ENCODE assay signal across 19 cellular contexts in the genomic region with DNA sequence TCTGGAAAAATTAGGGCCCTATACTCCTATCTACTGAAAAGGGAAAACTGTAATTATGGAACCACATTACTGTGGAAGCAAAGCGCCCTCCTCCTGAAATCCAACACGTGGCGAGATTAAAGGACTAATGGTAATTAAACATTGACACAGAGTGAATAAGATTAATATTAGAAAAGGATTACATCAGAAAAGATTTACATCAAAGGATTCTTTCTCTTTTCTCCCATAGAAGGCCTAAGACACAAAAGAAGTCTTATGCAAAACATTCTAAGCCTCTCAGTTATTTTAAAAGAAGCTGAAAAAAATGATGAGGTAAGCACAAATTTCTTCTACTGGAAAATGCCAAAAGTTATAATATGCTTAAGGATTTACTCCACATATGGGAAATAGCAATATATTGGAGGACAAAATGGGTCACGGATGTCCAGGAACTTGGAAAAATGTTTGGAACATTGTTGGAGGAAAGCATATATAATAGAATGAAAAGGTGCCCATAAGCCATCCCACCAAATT.
A peak's percentile ranks its signal among the peaks of the same experiment; 100 is the strongest.
DNase-seq lines count a peak whose midpoint lies in the region; ATAC-seq, FAIRE-seq and TF ChIP-seq lines count a peak whose summit lies in the region.
"Had no signal": no experiment of that assay in that cellular context is flagged by ENCODE, and none has a peak within 500 bp of the region (broad histone marks: within the 10 kb centered on the region; RNA-seq: fewer than 3 reads in every experiment).

No MANE protein-coding gene starts in this region.

- H3K56ac ChIP-seq in IMR-90 (ENCODE audit: extremely low read depth, insufficient read depth, low read length) = no peak overlapping the region

- no peak overlapping the region for H2AK9ac ChIP-seq in IMR-90 (replicated peaks; ENCODE audit: low read depth, low read length, poor library complexity)

- no peak overlapping the region for H2BK120ac ChIP-seq in IMR-90 (ENCODE audit: low read depth, low read length)

- no peaks in the 10 kb centered on the region for H3K9me1 ChIP-seq in IMR-90 (ENCODE audit: insufficient read depth, low read length)
- H3K9me1 ChIP-seq in K562 (ENCODE audit: control insufficient read depth, insufficient read depth, low read length) = no peaks in the 10 kb centered on the region

- BruUV-seq in IMR-90 (replicated peaks; lab: Mats Ljungman, UMichigan) = no TSS peak
- no TSS peak for BruUV-seq in K562 (replicated peaks; lab: Mats Ljungman, UMichigan)

- H3K36me3 ChIP-seq in IMR-90 (ENCODE audit: control insufficient read depth, insufficient read depth, low read length) = no peaks in the 10 kb centered on the region
- no peaks in the 10 kb centered on the region for H3K36me3 ChIP-seq in K562 (ENCODE audit: control insufficient read depth, insufficient read depth, low read length)
- no peaks in the 10 kb centered on the region for H3K36me3 ChIP-seq in osteoblast (ENCODE audit: insufficient read depth, low read length)
- no peaks in the 10 kb centered on the region for H3K36me3 ChIP-seq in GM23338 (ENCODE audit: insufficient read depth)
- H3K36me3 ChIP-seq: BLaER1 had no signal

- no peaks in the 10 kb centered on the region for H3K27me3 Mint-ChIP-seq in GM23338 (ENCODE audit: insufficient read depth, low read depth, poor library complexity)
- H3K27me3 Mint-ChIP-seq: B cell; CD4-positive, CD25-positive, alpha-beta regulatory T cell had no signal

- intact Hi-C loops in IMR-90 (cut with micrococcal nuclease) (no loop called here), K562 (cut with micrococcal nuclease) (no loop called here)

- H3K9ac ChIP-seq in IMR-90 (ENCODE audit: low read depth, low read length) (no peak overlapping the region), K562 (ENCODE audit: insufficient read depth in 1 of 2, low read depth in 2 of 2, low read length in 2 of 2) (no peak overlapping the region)
- H3K9ac ChIP-seq: BLaER1 had no signal

- H2BK20ac ChIP-seq in IMR-90 (ENCODE audit: low read depth, low read length) = no peak overlapping the region

- no peak for TF ChIP-seq RAD21 in IMR-90 (IDR thresholded peaks at IDR 0.05; ENCODE audit: low read length)
- TF ChIP-seq RAD21 in K562 (CRISPR knock-in tag; conservative IDR thresholded peaks at IDR 0.05 in 1 of 2, IDR thresholded peaks at IDR 0.05 in 1 of 2) = no peak

- H3K14ac ChIP-seq in IMR-90 (replicated peaks; ENCODE audit: low read depth, low read length) = no peak overlapping the region

- H3K9me3 ChIP-seq in IMR-90 (ENCODE audit: control insufficient read depth, insufficient read depth, low read length) (no peaks in the 10 kb centered on the region), K562 (replicated peaks; ENCODE audit: control insufficient read depth, insufficient read depth, low read depth, low read length) (no peaks in the 10 kb centered on the region), osteoblast (ENCODE audit: low read depth, low read length) (no peaks in the 10 kb centered on the region)
- H3K9me3 ChIP-seq: BLaER1, Caco-2 had no signal

- H3K27me3 ChIP-seq in IMR-90 (ENCODE audit: control insufficient read depth, insufficient read depth, low read length) = peaks cover 3% of the 10 kb centered on the region
- H3K27me3 ChIP-seq in K562 (ENCODE audit: control insufficient read depth in 2 of 2, insufficient read depth in 2 of 2, low read length in 2 of 2) = no peaks in the 10 kb centered on the region
- H3K27me3 ChIP-seq in osteoblast (ENCODE audit: insufficient read depth, low read length) = no peaks in the 10 kb centered on the region
- H3K27me3 ChIP-seq in GM23338 (ENCODE audit: insufficient read depth) = no peaks in the 10 kb centered on the region
- H3K27me3 ChIP-seq: BLaER1 had no signal

- H3F3A ChIP-seq in GM23338 (replicated peaks; ENCODE audit: low read depth) = no peaks in the 10 kb centered on the region

- no peak overlapping the region for H2AK5ac ChIP-seq in IMR-90 (ENCODE audit: low read depth, low read length)

- in situ Hi-C loops in IMR-90 (cut with MboI; ENCODE audit: low sequenced_read_pairs) = no loop called here
- in situ Hi-C loops in K562 (cut with MboI) = no loop called here

- no peak for TF ChIP-seq EP300 in K562 (IDR thresholded peaks at IDR 0.05; ENCODE audit: low read length)

- H3K27ac ChIP-seq in IMR-90 (ENCODE audit: insufficient read depth, low read length) (no peak overlapping the region), K562 (ENCODE audit: extremely low read depth, low read depth, low read length) (no peak overlapping the region), osteoblast (ENCODE audit: low read depth, low read length) (no peak overlapping the region), GM23338 (ENCODE audit: low read depth) (no peak overlapping the region), coronary artery (no peak overlapping the region)
- H3K27ac ChIP-seq: BLaER1, C4-2B had no signal

- no peak overlapping the region for H3K4me3 ChIP-seq in IMR-90 (ENCODE audit: insufficient read depth, low read depth, low read length)
- H3K4me3 ChIP-seq in K562 = no peak overlapping the region
- H3K4me3 ChIP-seq in osteoblast (ENCODE audit: insufficient read depth, low read length) = no peak overlapping the region
- no peak overlapping the region for H3K4me3 ChIP-seq in GM23338
- no peak overlapping the region for H3K4me3 ChIP-seq in coronary artery
- H3K4me3 ChIP-seq: BLaER1, GM12878 had no signal

- no peak overlapping the region for H3K4me3 Mint-ChIP-seq in GM23338
- H3K4me3 Mint-ChIP-seq: B cell; CD4-positive, CD25-positive, alpha-beta regulatory T cell; CD8-positive, alpha-beta T cell had no signal

- no peak overlapping the region for H2BK5ac ChIP-seq in IMR-90 (ENCODE audit: low read depth, low read length, poor library complexity, severe bottlenecking)

- POLR2A ChIA-PET in IMR-90 (lab: Charles Lee; ENCODE audit: unreplicated experiment) (no interaction called here), K562 (lab: Yijun Ruan, JAX) (no interaction called here)

- FAIRE-seq in H54 (lab: Jason Lieb, UNC) (peak; percentile 23), K562 (lab: Jason Lieb, UNC) (no peak)
- FAIRE-seq: GM12878 had no signal

- H3K9me3 Mint-ChIP-seq in GM23338 = no peaks in the 10 kb centered on the region
- H3K9me3 Mint-ChIP-seq: CD8-positive, alpha-beta T cell had no signal

- dilution Hi-C loops in IMR-90 (cut with HindIII; ENCODE audit: low sequenced_read_pairs, unreplicated experiment) = no loop called here

- H2AFZ ChIP-seq in IMR-90 (replicated peaks; ENCODE audit: low read length, poor library complexity) (no peak overlapping the region), K562 (ENCODE audit: low read depth, low read length) (no peak overlapping the region), osteoblast (ENCODE audit: low read length) (no peak overlapping the region), GM23338 (no peak overlapping the region)

- no peak for TF ChIP-seq POLR2A in H54 (IDR thresholded peaks at IDR 0.05; ENCODE audit: low read depth, low read length)
- TF ChIP-seq POLR2A in IMR-90 (IDR thresholded peaks at IDR 0.05; ENCODE audit: low read depth, low read length) = no peak
- no peak for TF ChIP-seq POLR2A in K562 (conservative IDR thresholded peaks at IDR 0.05)

- no peak for ATAC-seq in IMR-90 (ENCODE audit: low read depth)
- no peak for ATAC-seq in K562
- ATAC-seq in GM23338 = no peak
- ATAC-seq: CD8-positive, alpha-beta T cell; GM12878 had no signal

- TF ChIP-seq CTCF in IMR-90 (conservative IDR thresholded peaks at IDR 0.05; ENCODE audit: low read depth, low read length) = no peak
- TF ChIP-seq CTCF in K562 (IDR thresholded peaks at IDR 0.05 in 2 of 3, conservative IDR thresholded peaks at IDR 0.05 in 1 of 3; ENCODE audit: insufficient read depth in 2 of 3, low read depth in 1 of 3, low read length in 3 of 3) = no peak
- TF ChIP-seq CTCF in osteoblast (IDR thresholded peaks at IDR 0.05; ENCODE audit: extremely low read depth, low read depth, low read length) = no peak
- TF ChIP-seq CTCF in GM23338 (conservative IDR thresholded peaks at IDR 0.05; ENCODE audit: low read depth in 2 of 2) = no peak
- no peak for TF ChIP-seq CTCF in coronary artery (IDR thresholded peaks at IDR 0.05)

- peaks cover 3% of the 10 kb centered on the region; the same call in 1 of the 3 replicates for H3K4me1 Mint-ChIP-seq in GM23338
- H3K4me1 Mint-ChIP-seq: B cell; CD4-positive, CD25-positive, alpha-beta regulatory T cell had no signal

- no CpG with 5 or more reads among the region's 4 CpGs for WGBS in IMR-90 (ENCODE audit: extremely low coverage in 2 of 2, insufficient read length in 1 of 2), 2 experiments
- 0% methylated on average over 4 of the region's 4 CpGs for WGBS in K562 (ENCODE audit: insufficient coverage, low coverage, missing lambda C conversion rate)

- no peak overlapping the region for H3K4me2 ChIP-seq in IMR-90 (ENCODE audit: low read depth, low read length)
- no peak overlapping the region for H3K4me2 ChIP-seq in K562 (ENCODE audit: insufficient read depth, low read length)
- no peak overlapping the region for H3K4me2 ChIP-seq in osteoblast (ENCODE audit: insufficient read depth, low read length)
- no peak overlapping the region for H3K4me2 ChIP-seq in GM23338
- H3K4me2 ChIP-seq: BLaER1 had no signal

- no peaks in the 10 kb centered on the region for H3K4me1 ChIP-seq in IMR-90 (ENCODE audit: control insufficient read depth, insufficient read depth, low read length)
- no peaks in the 10 kb centered on the region for H3K4me1 ChIP-seq in K562 (replicated peaks in 1 of 2; ENCODE audit: control insufficient read depth in 2 of 2, insufficient read depth in 2 of 2, low read length in 2 of 2)
- H3K4me1 ChIP-seq in osteoblast (ENCODE audit: insufficient read depth, low read length) = no peaks in the 10 kb centered on the region
- no peaks in the 10 kb centered on the region for H3K4me1 ChIP-seq in GM23338 (ENCODE audit: insufficient read depth)
- H3K4me1 ChIP-seq: BLaER1, Caco-2 had no signal

- H3K4ac ChIP-seq in IMR-90 (ENCODE audit: low read depth, low read length) = no peak overlapping the region

- H4K91ac ChIP-seq in IMR-90 (ENCODE audit: insufficient read depth, low read depth, low read length) = no peak overlapping the region

- H3K18ac ChIP-seq in IMR-90 (ENCODE audit: low read depth, low read length) = no peak overlapping the region

- H3K23ac ChIP-seq in IMR-90 (ENCODE audit: low read depth, low read length) = no peak overlapping the region

- H4K8ac ChIP-seq in IMR-90 (ENCODE audit: low read depth in 2 of 2, low read length in 2 of 2) = no peak overlapping the region

- H3K36me3 Mint-ChIP-seq in GM23338 (ENCODE audit: low read depth) = no peaks in the 10 kb centered on the region
- H3K36me3 Mint-ChIP-seq: CD4-positive, CD25-positive, alpha-beta regulatory T cell; CD8-positive, alpha-beta T cell had no signal

- H2BK15ac ChIP-seq in IMR-90 (ENCODE audit: low read depth, low read length) = no peak overlapping the region

- CTCF ChIA-PET in IMR-90 (lab: Yijun Ruan, JAX) = no interaction called here
- CTCF ChIA-PET in K562 (lab: Yijun Ruan, JAX; ENCODE audit: low intra/inter-chr PET ratio) = no interaction called here

- no peaks in the 10 kb centered on the region for H3K79me2 ChIP-seq in K562 (ENCODE audit: control insufficient read depth, insufficient read depth, low read length)
- H3K79me2 ChIP-seq in osteoblast (ENCODE audit: insufficient read depth, low read length) = no peaks in the 10 kb centered on the region
- H3K79me2 ChIP-seq in GM23338 (replicated peaks; ENCODE audit: insufficient read depth) = no peaks in the 10 kb centered on the region

- no peak overlapping the region for H3K27ac Mint-ChIP-seq in GM23338
- H3K27ac Mint-ChIP-seq: B cell; CD4-positive, CD25-positive, alpha-beta regulatory T cell; CD8-positive, alpha-beta T cell had no signal

- no peaks in the 10 kb centered on the region for H3K9me2 ChIP-seq in GM23338 (ENCODE audit: insufficient read depth)

- DNase-seq in H54 (ENCODE audit: insufficient read length, low spot score) (no peak), IMR-90 (no peak), K562 (ENCODE audit: extremely low read depth in 1 of 4, low spot score in 3 of 4) (no peak), osteoblast (ENCODE audit: insufficient read length, low spot score, missing footprints) (peak; percentile 13), GM23338 (ENCODE audit: low spot score) (no peak), coronary artery (ENCODE audit: low spot score) (no peak), dermis blood vessel endothelial cell (no peak)
- DNase-seq in activated naive CD4-positive, alpha-beta T cell treated with anti-CD3 and anti-CD28 coated beads, Interleukin-2, amount 50 U/mL, for 16 hours = no peak
- DNase-seq: Caco-2; CD4-positive, CD25-positive, alpha-beta regulatory T cell; CD8-positive, alpha-beta T cell; DMS79; EL; GDM1; HCEC 1CT had no signal

- H4K20me1 ChIP-seq in IMR-90 (ENCODE audit: insufficient read depth, low read length) (no peaks in the 10 kb centered on the region), K562 (replicated peaks; ENCODE audit: control insufficient read depth, insufficient read depth, low read length) (no peaks in the 10 kb centered on the region), osteoblast (ENCODE audit: insufficient read depth, low read length) (no peaks in the 10 kb centered on the region), GM23338 (replicated peaks; ENCODE audit: insufficient read depth) (no peaks in the 10 kb centered on the region)
- H4K20me1 ChIP-seq: BLaER1 had no signal

- H4K5ac ChIP-seq in IMR-90 (ENCODE audit: low read depth, low read length) = no peak overlapping the region

- H3K79me1 ChIP-seq in IMR-90 (ENCODE audit: low read depth in 1 of 2, low read length in 2 of 2) = no peaks in the 10 kb centered on the region
